ENCODE assay signal across 21 cellular contexts in the genomic region with DNA sequence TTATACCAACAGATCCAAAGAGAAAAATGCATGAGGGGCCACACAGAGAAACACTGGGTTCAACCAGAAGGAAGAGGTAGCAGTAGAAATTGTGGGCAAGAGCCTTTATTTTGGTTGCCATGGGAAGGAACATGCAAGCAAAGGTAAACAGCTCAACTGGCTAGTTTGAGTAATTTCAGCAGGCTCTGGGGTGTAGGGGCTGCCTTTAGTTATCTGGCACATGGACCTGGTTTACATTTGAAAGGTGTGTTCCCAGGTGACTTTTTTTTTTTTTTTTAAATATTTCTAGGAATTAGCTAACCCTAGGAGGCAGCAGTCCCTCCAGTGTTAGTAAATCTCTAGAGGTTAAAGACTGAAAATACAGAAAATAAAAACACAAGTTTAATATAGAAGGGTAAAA.
DNase-seq lines count a peak whose midpoint lies in the region; ATAC-seq, FAIRE-seq and TF ChIP-seq lines count a peak whose summit lies in the region.
"Had no signal": no experiment of that assay in that cellular context is flagged by ENCODE, and none has a peak within 500 bp of the region (broad histone marks: within the 10 kb centered on the region; RNA-seq: fewer than 3 reads in every experiment).

No MANE protein-coding gene starts in this region.

- ATAC-seq in GM23338 (peak; percentile 73), WTC11 (peak; percentile 81), GM18519 (IDR thresholded peaks at IDR 0.05; ENCODE audit: low FRiP score, unreplicated experiment) (no peak)
- ATAC-seq: A549 had no signal

- no peak for FAIRE-seq in small intestine (lab: Jason Lieb, UNC)
- FAIRE-seq: A549, GM12892 had no signal

- no peak overlapping the region for H2BK120ac ChIP-seq in H9 (ENCODE audit: low read depth, low read length, poor library complexity, severe bottlenecking)

- H3K4me3 Mint-ChIP-seq in GM23338 (no peak overlapping the region), H9 (no peak overlapping the region), WTC11 (no peak overlapping the region)
- H3K4me3 Mint-ChIP-seq: CD4-positive, alpha-beta memory T cell had no signal

- CTCF ChIA-PET in WTC11 (lab: Charles Lee) = interaction anchor here (0.7 kb wide), 1 partner anchor 63 kb away, joined by 3 read pairs; no protein-coding TSS in a partner anchor

- POLR2A ChIA-PET in WTC11 (lab: Charles Lee) = no interaction called here

- H2AK5ac ChIP-seq in H9 (ENCODE audit: insufficient read length, low read length) = no peak overlapping the region

- H3K27ac ChIP-seq in GM23338 (ENCODE audit: low read depth) = no peak overlapping the region
- H3K27ac ChIP-seq in H9 (ENCODE audit: insufficient read length, low read depth, low read length) = no peak overlapping the region
- H3K27ac ChIP-seq in MM.1S (ENCODE audit: low read length) = no peak overlapping the region
- H3K27ac ChIP-seq in small intestine (ENCODE audit: low read depth in 1 of 2, low read length in 1 of 2) = no peak overlapping the region
- H3K27ac ChIP-seq: A549 had no signal

- H3K9me3 ChIP-seq in H9 (ENCODE audit: control insufficient read depth, low read depth, low read length) (no peaks in the 10 kb centered on the region), MM.1S (replicated peaks; ENCODE audit: insufficient read depth, low read length) (no peaks in the 10 kb centered on the region), small intestine (ENCODE audit: control insufficient read depth, low read depth) (peaks cover 1% of the 10 kb centered on the region), BE2C (no peaks in the 10 kb centered on the region)
- H3K9me3 ChIP-seq: A549 had no signal

- no peaks in the 10 kb centered on the region for H4K20me1 ChIP-seq in GM23338 (replicated peaks; ENCODE audit: insufficient read depth)
- no peaks in the 10 kb centered on the region for H4K20me1 ChIP-seq in H9 (ENCODE audit: control insufficient read depth, insufficient read depth, insufficient read length)
- H4K20me1 ChIP-seq in MM.1S (ENCODE audit: insufficient read depth, low read length) = no peaks in the 10 kb centered on the region

- H2BK20ac ChIP-seq in H9 (ENCODE audit: low read depth, low read length, poor library complexity, severe bottlenecking) = peak overlapping the region; percentile 75

- H2BK15ac ChIP-seq in H9 (ENCODE audit: low read depth, low read length) = no peak overlapping the region

- H3K36me3 ChIP-seq in GM23338 (ENCODE audit: insufficient read depth) (no peaks in the 10 kb centered on the region), MM.1S (replicated peaks; ENCODE audit: insufficient read depth, low read length) (no peaks in the 10 kb centered on the region), small intestine (ENCODE audit: control insufficient read depth in 2 of 2, insufficient read depth in 2 of 2, low read length in 2 of 2) (no peaks in the 10 kb centered on the region), BE2C (no peaks in the 10 kb centered on the region)

- H3K4me3 ChIP-seq in GM23338 (no peak overlapping the region), MM.1S (ENCODE audit: low read length) (no peak overlapping the region), small intestine (ENCODE audit: low read depth in 1 of 2, low read length in 2 of 2) (no peak overlapping the region), BE2C (ENCODE audit: low read depth, low read length) (no peak overlapping the region)
- H3K4me3 ChIP-seq: A549 had no signal

- no peak overlapping the region for H3K4me2 ChIP-seq in GM23338
- no peak overlapping the region for H3K4me2 ChIP-seq in H9 (ENCODE audit: insufficient read depth, insufficient read length, low read length)
- no peak overlapping the region for H3K4me2 ChIP-seq in MM.1S (ENCODE audit: low read depth, low read length)
- H3K4me2 ChIP-seq: A549 had no signal

- no peak overlapping the region for H3T11ph ChIP-seq in H9 (ENCODE audit: low read length)

- H3K56ac ChIP-seq in H9 (ENCODE audit: insufficient read length, low read depth, low read length) = no peak overlapping the region

- H4K8ac ChIP-seq in H9 (replicated peaks; ENCODE audit: insufficient read length, low read depth, low read length) = no peak overlapping the region

- H3K4me1 Mint-ChIP-seq in GM23338 (peaks cover 16% of the 10 kb centered on the region; the same call in 2 of the 3 replicates), H9 (peaks cover 27 to 31% of the 10 kb centered on the region in 2 experiments), WTC11 (peaks cover 29% of the 10 kb centered on the region)
- H3K4me1 Mint-ChIP-seq: CD4-positive, alpha-beta memory T cell had no signal

- H3K79me2 ChIP-seq in GM23338 (replicated peaks; ENCODE audit: insufficient read depth) = no peaks in the 10 kb centered on the region
- no peaks in the 10 kb centered on the region for H3K79me2 ChIP-seq in H9 (ENCODE audit: insufficient read depth, low read length)
- no peaks in the 10 kb centered on the region for H3K79me2 ChIP-seq in MM.1S (ENCODE audit: low read length)

- no peaks in the 10 kb centered on the region for H3K79me1 ChIP-seq in H9 (ENCODE audit: insufficient read depth, low read depth, low read length, poor library complexity, severe bottlenecking)

- DNase-seq in GM23338 (ENCODE audit: low spot score) (peak; percentile 41), H9 (no peak), WTC11 (ENCODE audit: low spot score) (no peak), iPS-NIHi11 (ENCODE audit: low spot score) (peak; percentile 3), MM.1S (no peak), small intestine (no peak), BE2C (no peak)
- DNase-seq: 8988T; ACHN; AML-193; C1 segment of cervical spinal cord; Calu3; CD4-positive, alpha-beta memory T cell; COR-L47; DMS53; DMS79 treated with DMSO at 0.1 percent for 48 hours; GF-D8; HCEC 1CT had no signal

- H3K27ac Mint-ChIP-seq in GM23338 (peak overlapping the region; percentile 34; the same call in 1 of the 2 replicates), H9 (peak overlapping the region; percentile 34 to 76 (median 68); a peak in 6 of 7 replicates), WTC11 (no peak overlapping the region)
- H3K27ac Mint-ChIP-seq: CD4-positive, alpha-beta memory T cell had no signal

- H2BK12ac ChIP-seq in H9 (ENCODE audit: insufficient read length, low read depth, low read length) = no peak overlapping the region

- no peak overlapping the region for H3K18ac ChIP-seq in H9 (ENCODE audit: insufficient read length, low read depth, low read length)

- H3K27me3 ChIP-seq in GM23338 (ENCODE audit: insufficient read depth) (no peaks in the 10 kb centered on the region), H9 (ENCODE audit: insufficient read depth, low read length) (no peaks in the 10 kb centered on the region), MM.1S (replicated peaks; ENCODE audit: insufficient read depth, low read length) (no peaks in the 10 kb centered on the region), small intestine (ENCODE audit: control insufficient read depth in 2 of 2, insufficient read depth in 2 of 2, low read length in 2 of 2) (no peaks in the 10 kb centered on the region), BE2C (no peaks in the 10 kb centered on the region)

- TF ChIP-seq CTCF in GM23338 (conservative IDR thresholded peaks at IDR 0.05; ENCODE audit: low read depth in 2 of 2) = no peak
- TF ChIP-seq CTCF in H9 (conservative IDR thresholded peaks at IDR 0.05) = no peak; the same call in 2 of the 3 replicates
- TF ChIP-seq CTCF in WTC11 (IDR thresholded peaks at IDR 0.05) = no peak
- no peak for TF ChIP-seq CTCF in MM.1S (IDR thresholded peaks at IDR 0.05; ENCODE audit: low read length)
- TF ChIP-seq CTCF in BE2C (IDR thresholded peaks at IDR 0.05; ENCODE audit: low read depth, low read length) = no peak

- H3K36me3 Mint-ChIP-seq in GM23338 (ENCODE audit: low read depth) (peaks cover 4% of the 10 kb centered on the region; the same call in 1 of the 3 replicates), H9 (ENCODE audit: insufficient read depth in 1 of 3, low read depth in 3 of 3) (peaks cover 4 to 9% (median 5%) of the 10 kb centered on the region in 3 experiments; a peak in 6 of 7 replicates), WTC11 (no peaks in the 10 kb centered on the region; the same call in 1 of the 2 replicates)
- H3K36me3 Mint-ChIP-seq: CD4-positive, alpha-beta memory T cell had no signal

- H4K91ac ChIP-seq in H9 (ENCODE audit: insufficient read length, low read depth, low read length) = no peak overlapping the region

- H3K14ac ChIP-seq in H9 (ENCODE audit: insufficient read depth, low read length) = no peak overlapping the region

- no peak overlapping the region for H2BK5ac ChIP-seq in H9 (ENCODE audit: insufficient read length, low read length)

- H3K23me2 ChIP-seq in H9 (ENCODE audit: insufficient read length, low read depth, low read length, poor library complexity, severe bottlenecking) = no peaks in the 10 kb centered on the region

- no peak overlapping the region for H4K5ac ChIP-seq in H9 (ENCODE audit: insufficient read length, low read depth, low read length)

- H3K9me2 ChIP-seq in GM23338 (ENCODE audit: insufficient read depth) (no peaks in the 10 kb centered on the region), MM.1S (replicated peaks; ENCODE audit: insufficient read depth, low read length) (no peaks in the 10 kb centered on the region)

- H3K23ac ChIP-seq in H9 (ENCODE audit: insufficient read length, low read depth, low read length) = no peak overlapping the region

- no peaks in the 10 kb centered on the region for H3F3A ChIP-seq in GM23338 (replicated peaks; ENCODE audit: low read depth)
- H3F3A ChIP-seq in MM.1S (ENCODE audit: insufficient read depth, low read length) = no peaks in the 10 kb centered on the region

- H3K4me1 ChIP-seq in GM23338 (ENCODE audit: insufficient read depth) = no peaks in the 10 kb centered on the region
- H3K4me1 ChIP-seq in H9 (ENCODE audit: insufficient read depth, low read length) = no peaks in the 10 kb centered on the region
- H3K4me1 ChIP-seq in MM.1S (ENCODE audit: low read length) = no peaks in the 10 kb centered on the region
- H3K4me1 ChIP-seq in small intestine (ENCODE audit: control insufficient read depth in 2 of 2, insufficient read depth in 1 of 2, low read depth in 1 of 2, low read length in 1 of 2) = no peaks in the 10 kb centered on the region
- no peaks in the 10 kb centered on the region for H3K4me1 ChIP-seq in BE2C
- H3K4me1 ChIP-seq: A549 had no signal

- H3K9me3 Mint-ChIP-seq in GM23338 = peaks cover 4% of the 10 kb centered on the region; the same call in 1 of the 3 replicates
- peaks cover 15 to 58% of the 10 kb centered on the region in 2 experiments for H3K9me3 Mint-ChIP-seq in H9
- peaks cover 4% of the 10 kb centered on the region; the same call in 1 of the 2 replicates for H3K9me3 Mint-ChIP-seq in WTC11

- H2AFZ ChIP-seq in GM23338 = no peak overlapping the region
- no peak overlapping the region for H2AFZ ChIP-seq in H9 (ENCODE audit: low read length)
- no peak overlapping the region for H2AFZ ChIP-seq in MM.1S (ENCODE audit: low read length)

- H3K27me3 Mint-ChIP-seq in GM23338 (ENCODE audit: insufficient read depth, low read depth, poor library complexity) (no peaks in the 10 kb centered on the region), H9 (ENCODE audit: low read depth) (no peaks in the 10 kb centered on the region), WTC11 (ENCODE audit: low read depth) (no peaks in the 10 kb centered on the region)
- H3K27me3 Mint-ChIP-seq: CD4-positive, alpha-beta memory T cell had no signal

- H3K9ac ChIP-seq in H9 (ENCODE audit: extremely low read depth, insufficient read length, low read length) (no peak overlapping the region), MM.1S (ENCODE audit: low read length) (no peak overlapping the region)

- H3K4ac ChIP-seq in H9 (ENCODE audit: low read depth, low read length) = no peak overlapping the region

Comparison
In these comparisons a context has a peak if more than half of its experiments do, and no peak if none do; other contexts are left out.
1. DNase-seq: peak in GM23338 (single experiment) and iPS-NIHi11 (single experiment); none in H9 (single experiment), WTC11 (single experiment), MM.1S (single experiment), small intestine (single experiment) and BE2C (single experiment).